1 cellular context compared by ENCODE assay signal in the genomic region with DNA sequence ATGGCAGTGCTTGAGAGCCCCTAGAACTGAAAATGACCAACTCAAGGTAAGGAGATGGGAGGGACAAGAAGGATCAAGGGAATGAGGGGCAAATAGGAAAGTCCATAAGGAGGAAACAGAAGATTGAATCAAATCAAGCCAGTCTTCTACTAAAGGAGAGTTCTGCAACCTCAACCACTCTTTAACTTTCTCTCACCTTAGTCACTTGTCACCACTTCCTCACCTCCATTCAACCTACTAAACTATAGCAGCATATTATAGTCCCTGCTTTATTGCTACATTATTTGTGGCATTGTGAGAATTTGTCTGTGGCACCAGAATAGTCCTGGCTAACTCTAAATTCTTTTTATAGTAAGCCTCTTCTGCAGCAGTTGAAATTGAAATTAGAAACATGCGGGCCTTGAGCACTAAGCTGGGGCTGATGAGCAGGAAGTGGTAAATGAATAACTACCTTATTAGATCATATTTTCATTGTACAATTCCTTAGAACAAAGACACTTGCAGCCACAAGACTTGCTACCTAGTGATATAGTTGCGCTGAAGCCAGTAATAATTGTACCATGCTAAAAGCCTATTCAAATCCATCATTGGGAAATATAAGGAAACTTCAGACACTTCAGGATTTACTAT.
TF ChIP-seq lines count a peak whose summit lies in the region.

No MANE protein-coding gene starts in this region.

TF ChIP-seq in HCT116, 20 proteins besides CTCF, POLR2A, EP300 and RAD21 (continued from another document):
- TF ChIP-seq, protein P1, sequence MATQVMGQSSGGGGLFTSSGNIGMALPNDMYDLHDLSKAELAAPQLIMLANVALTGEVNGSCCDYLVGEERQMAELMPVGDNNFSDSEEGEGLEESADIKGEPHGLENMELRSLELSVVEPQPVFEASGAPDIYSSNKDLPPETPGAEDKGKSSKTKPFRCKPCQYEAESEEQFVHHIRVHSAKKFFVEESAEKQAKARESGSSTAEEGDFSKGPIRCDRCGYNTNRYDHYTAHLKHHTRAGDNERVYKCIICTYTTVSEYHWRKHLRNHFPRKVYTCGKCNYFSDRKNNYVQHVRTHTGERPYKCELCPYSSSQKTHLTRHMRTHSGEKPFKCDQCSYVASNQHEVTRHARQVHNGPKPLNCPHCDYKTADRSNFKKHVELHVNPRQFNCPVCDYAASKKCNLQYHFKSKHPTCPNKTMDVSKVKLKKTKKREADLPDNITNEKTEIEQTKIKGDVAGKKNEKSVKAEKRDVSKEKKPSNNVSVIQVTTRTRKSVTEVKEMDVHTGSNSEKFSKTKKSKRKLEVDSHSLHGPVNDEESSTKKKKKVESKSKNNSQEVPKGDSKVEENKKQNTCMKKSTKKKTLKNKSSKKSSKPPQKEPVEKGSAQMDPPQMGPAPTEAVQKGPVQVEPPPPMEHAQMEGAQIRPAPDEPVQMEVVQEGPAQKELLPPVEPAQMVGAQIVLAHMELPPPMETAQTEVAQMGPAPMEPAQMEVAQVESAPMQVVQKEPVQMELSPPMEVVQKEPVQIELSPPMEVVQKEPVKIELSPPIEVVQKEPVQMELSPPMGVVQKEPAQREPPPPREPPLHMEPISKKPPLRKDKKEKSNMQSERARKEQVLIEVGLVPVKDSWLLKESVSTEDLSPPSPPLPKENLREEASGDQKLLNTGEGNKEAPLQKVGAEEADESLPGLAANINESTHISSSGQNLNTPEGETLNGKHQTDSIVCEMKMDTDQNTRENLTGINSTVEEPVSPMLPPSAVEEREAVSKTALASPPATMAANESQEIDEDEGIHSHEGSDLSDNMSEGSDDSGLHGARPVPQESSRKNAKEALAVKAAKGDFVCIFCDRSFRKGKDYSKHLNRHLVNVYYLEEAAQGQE (IDR thresholded peaks at IDR 0.05; ENCODE audit: low read depth) = no peak
- TF ChIP-seq CEBPB (IDR thresholded peaks at IDR 0.05; ENCODE audit: low read depth) = 0 out of 2 replicates have a peak, but pooled peaks have one; percentile 14
- TF ChIP-seq EZH2phosphoT487 (IDR thresholded peaks at IDR 0.05; ENCODE audit: borderline replicate concordance) = no peak
- TF ChIP-seq ZNF274 (IDR thresholded peaks at IDR 0.05; ENCODE audit: low read depth, low read length) = no peak
- no peak for TF ChIP-seq TCF7L2 (IDR thresholded peaks at IDR 0.05; ENCODE audit: borderline replicate concordance, extremely low read depth, insufficient read depth, insufficient read length)
- no peak for TF ChIP-seq EGR1 (IDR thresholded peaks at IDR 0.05; ENCODE audit: low read depth)
